In the genomic region with DNA sequence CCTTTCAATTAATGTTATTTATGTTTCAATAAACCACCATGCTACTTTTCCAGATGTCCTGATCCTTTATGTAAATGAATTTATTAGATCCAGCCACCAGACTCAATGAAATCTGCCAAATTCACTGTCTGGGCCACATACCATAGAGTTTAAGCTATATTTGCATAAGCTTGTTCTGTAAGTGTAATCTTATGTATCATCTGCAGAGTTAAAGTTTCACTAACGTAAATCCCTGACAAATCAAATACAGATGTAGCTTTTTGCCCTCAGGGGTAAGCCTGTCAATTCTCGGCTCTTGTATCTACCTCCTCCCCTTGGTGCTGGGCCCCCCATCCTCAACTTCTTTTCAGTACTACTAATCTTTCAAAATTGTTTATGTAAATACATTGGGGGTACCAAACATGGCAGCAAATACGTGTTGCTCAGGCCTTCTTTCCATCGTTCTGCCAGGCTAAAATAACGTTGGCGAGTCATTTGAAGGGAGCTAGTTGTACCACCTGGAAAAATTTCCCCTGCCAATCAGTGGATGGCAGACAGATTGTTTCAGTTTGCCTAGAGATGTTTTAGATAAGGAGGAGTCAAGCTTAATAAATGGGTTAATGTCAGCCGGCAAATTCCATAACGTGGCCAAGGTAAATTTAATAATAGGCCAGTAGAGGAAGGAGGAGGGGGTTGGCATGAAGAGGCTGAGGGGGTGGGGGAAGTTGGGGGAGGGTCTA, we compare ENCODE assay signal across 20 cellular contexts.
"Had no signal": no experiment of that assay in that cellular context is flagged by ENCODE, and none has a peak within 500 bp of the region (broad histone marks: within the 10 kb centered on the region; RNA-seq: fewer than 3 reads in every experiment).

No MANE protein-coding gene starts in this region.

- ATAC-seq: activated T-cell treated with anti-CD3 and anti-CD28 coated beads, Interleukin-2, amount 50 U/mL, for 4 hours; gastrocnemius medialis; heart left ventricle; left ventricle myocardium superior; naive thymus-derived CD4-positive, alpha-beta T cell; right lobe of liver; stimulated activated effector memory CD8-positive, alpha-beta T cell treated with anti-CD3 and anti-CD28 coated beads, Interleukin-12 subunit alpha, Interleukin-12 subunit beta, amount 100 ng/mL, for 72 hours; upper lobe of right lung had no signal

- H3K27ac ChIP-seq: ascending aorta, breast epithelium, coronary artery, gastrocnemius medialis, heart left ventricle, right lobe of liver, thoracic aorta, upper lobe of right lung had no signal

- H3K4me3 Mint-ChIP-seq: activated naive CD4-positive, alpha-beta T cell treated with anti-CD3 and anti-CD28 coated beads, Interleukin-2, amount 10 ng/mL, durations not matched to agents 7 days and 5 days; activated T-cell treated with anti-CD3 and anti-CD28 coated beads, Interleukin-2, amount 50 U/mL, for 4 hours; naive thymus-derived CD4-positive, alpha-beta T cell; stimulated activated effector memory CD8-positive, alpha-beta T cell treated with anti-CD3 and anti-CD28 coated beads, Interleukin-12 subunit alpha, Interleukin-12 subunit beta, amount 100 ng/mL, for 72 hours had no signal

- H3K9me3 Mint-ChIP-seq: activated naive CD4-positive, alpha-beta T cell treated with anti-CD3 and anti-CD28 coated beads, Interleukin-2, amount 10 ng/mL, durations not matched to agents 7 days and 5 days; activated T-cell treated with anti-CD3 and anti-CD28 coated beads, Interleukin-2, amount 50 U/mL, for 4 hours had no signal

- DNase-seq: activated CD4-positive, alpha-beta T cell treated with anti-CD3 and anti-CD28 coated beads, Interleukin-2, amount 50 U/mL, for 1 hour; activated CD4-positive, CD25-positive, alpha-beta regulatory T cell treated with anti-CD3 and anti-CD28 coated beads, Interleukin-2, amount 50 U/mL, for 72 hours; activated CD8-positive, alpha-beta memory T cell treated with anti-CD3 and anti-CD28 coated beads, Interleukin-2, amount 50 U/mL, for 4 hours; activated effector memory CD4-positive, alpha-beta T cell treated with Interleukin-2 at 50 U/mL for 16 hours; activated naive CD4-positive, alpha-beta T cell treated with anti-CD3 and anti-CD28 coated beads, Interleukin-2, amount 10 ng/mL, durations not matched to agents 7 days and 5 days; activated T-cell treated with anti-CD3 and anti-CD28 coated beads, Interleukin-2, amount 50 U/mL, for 4 hours; gastrocnemius medialis; heart left ventricle; kidney glomerular epithelial cell; left ventricle myocardium superior; naive thymus-derived CD4-positive, alpha-beta T cell; right lobe of liver; small intestine; stimulated activated CD4-positive, alpha-beta T cell treated with anti-CD3 and anti-CD28 coated beads, Interleukin-4, amount 100 ng/mL, for 24 hours; upper lobe of right lung had no signal

- H3K4me3 ChIP-seq: ascending aorta, breast epithelium, coronary artery, gastrocnemius medialis, heart left ventricle, right lobe of liver, thoracic aorta, upper lobe of right lung had no signal

- H3K4me1 ChIP-seq: ascending aorta, breast epithelium, gastrocnemius medialis, heart left ventricle, right lobe of liver, upper lobe of right lung had no signal

- H3K27me3 ChIP-seq: ascending aorta, breast epithelium, gastrocnemius medialis, heart left ventricle, right lobe of liver, upper lobe of right lung had no signal

- H3K9me3 ChIP-seq: ascending aorta, breast epithelium, gastrocnemius medialis, heart left ventricle, right lobe of liver, thoracic aorta, upper lobe of right lung had no signal

- H3K36me3 Mint-ChIP-seq: activated naive CD4-positive, alpha-beta T cell treated with anti-CD3 and anti-CD28 coated beads, Interleukin-2, amount 10 ng/mL, durations not matched to agents 7 days and 5 days; stimulated activated effector memory CD8-positive, alpha-beta T cell treated with anti-CD3 and anti-CD28 coated beads, Interleukin-12 subunit alpha, Interleukin-12 subunit beta, amount 100 ng/mL, for 72 hours had no signal

- H3K4me1 Mint-ChIP-seq: activated naive CD4-positive, alpha-beta T cell treated with anti-CD3 and anti-CD28 coated beads, Interleukin-2, amount 10 ng/mL, durations not matched to agents 7 days and 5 days; naive thymus-derived CD4-positive, alpha-beta T cell; stimulated activated effector memory CD8-positive, alpha-beta T cell treated with anti-CD3 and anti-CD28 coated beads, Interleukin-12 subunit alpha, Interleukin-12 subunit beta, amount 100 ng/mL, for 72 hours had no signal

- H3K27ac Mint-ChIP-seq: activated naive CD4-positive, alpha-beta T cell treated with anti-CD3 and anti-CD28 coated beads, Interleukin-2, amount 10 ng/mL, durations not matched to agents 7 days and 5 days; naive thymus-derived CD4-positive, alpha-beta T cell; stimulated activated effector memory CD8-positive, alpha-beta T cell treated with anti-CD3 and anti-CD28 coated beads, Interleukin-12 subunit alpha, Interleukin-12 subunit beta, amount 100 ng/mL, for 72 hours had no signal

- H3K36me3 ChIP-seq: ascending aorta, breast epithelium, gastrocnemius medialis, heart left ventricle, right lobe of liver, thoracic aorta, upper lobe of right lung had no signal
